1 cellular context compared by ENCODE assay signal in the genomic region with DNA sequence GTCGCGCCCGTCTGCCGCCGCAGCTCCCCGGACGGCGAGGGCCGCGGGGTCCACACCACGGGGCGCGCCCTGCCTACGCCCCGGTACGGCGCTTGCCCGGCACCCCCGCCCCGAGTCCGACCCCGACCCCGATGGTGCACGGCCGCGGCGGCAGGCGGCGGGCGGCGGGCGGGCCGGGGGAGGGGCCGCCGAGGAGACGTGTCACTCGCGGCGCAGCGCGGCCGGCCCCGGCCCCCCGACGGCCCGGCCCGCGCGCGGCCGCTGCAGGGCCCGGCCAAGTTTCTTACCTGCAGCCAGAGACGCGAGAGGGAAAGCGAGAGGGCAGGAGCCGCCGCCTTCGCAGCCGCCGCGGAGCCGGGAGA.
TF ChIP-seq lines count a peak whose summit lies in the region.

No MANE protein-coding gene starts in this region.

TF ChIP-seq in endothelial cell of umbilical vein, 7 proteins besides CTCF, POLR2A, EP300 and RAD21 (continued from another document):
- TF ChIP-seq JUN (IDR thresholded peaks at IDR 0.05; ENCODE audit: borderline replicate concordance, insufficient read depth, insufficient read length, low read depth) (no peak), MYC (IDR thresholded peaks at IDR 0.05; ENCODE audit: low read depth, low read length) (no peak), POLR2AphosphoS5 (IDR thresholded peaks at IDR 0.05; ENCODE audit: insufficient read depth, low read depth, low read length) (no peak), GATA2 (IDR thresholded peaks at IDR 0.05; ENCODE audit: insufficient read depth, insufficient read length, low read depth, low read length) (no peak), EZH2 (IDR thresholded peaks at IDR 0.05; ENCODE audit: borderline replicate concordance, low read depth, low read length, severe bottlenecking) (no peak)
- TF ChIP-seq, protein P1, sequence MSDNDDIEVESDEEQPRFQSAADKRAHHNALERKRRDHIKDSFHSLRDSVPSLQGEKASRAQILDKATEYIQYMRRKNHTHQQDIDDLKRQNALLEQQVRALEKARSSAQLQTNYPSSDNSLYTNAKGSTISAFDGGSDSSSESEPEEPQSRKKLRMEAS (IDR thresholded peaks at IDR 0.05; ENCODE audit: insufficient read depth, insufficient read length) = no peak
